8 cellular contexts compared by ENCODE assay signal in genomic region chr2:186848873-186849578, GRCh38. TPM values are rescaled to one million over a fixed set of nuclear protein-coding genes. Genes with fewer than 3 reads are reported as not detected.
DNase-seq lines count a peak whose midpoint lies in the region; ATAC-seq, FAIRE-seq and TF ChIP-seq lines count a peak whose summit lies in the region.

ZSWIM2 (minus strand) TSS chr2:186849170; CDS start chr2:186849130, 40 bp downstream.

- intact Hi-C loops in endothelial cell of umbilical vein (cut with micrococcal nuclease) = loop anchor here (2.0 to 10.0 kb wide), 2 partner anchors 154 to 344 kb away; partner anchors contain the start of gene FAM171B

- CTCF ChIA-PET in endothelial cell of umbilical vein (lab: Charles Lee) = interaction anchor here (0.6 to 1.3 kb wide), 2 partner anchors 13 to 14 kb away, joined by 3 to 5 read pairs; no protein-coding TSS in a partner anchor

- no peaks in the 10 kb centered on the region for H3K9me3 ChIP-seq in endothelial cell of umbilical vein (replicated peaks; ENCODE audit: control insufficient read depth, insufficient read depth, low read length)

- peak within 1 kb of the TSS; percentile 59 for H3K27ac Mint-ChIP-seq in stimulated activated naive B cell treated with anti-CD40 and anti-IgM and Interleukin-4, amounts not matched to agents 10 μg/mL and 1 μg/mL and 100 μg/mL, for 72 hours

- peak; percentile 81 to 84 for ATAC-seq in stimulated activated naive B cell treated with anti-CD40 and anti-IgM and Interleukin-4, amounts not matched to agents 10 μg/mL and 1 μg/mL and 100 μg/mL, for 72 hours (replicated peaks)

- no peak within 1 kb of the TSS for H3K27ac ChIP-seq in endothelial cell of umbilical vein (ENCODE audit: insufficient read depth, low read depth, low read length)

- peak in 1 of 2 donors; percentile 1 for TF ChIP-seq CTCF in endothelial cell of umbilical vein (IDR thresholded peaks at IDR 0.05; ENCODE audit: extremely low read depth in 1 of 2, insufficient read depth in 1 of 2, low read depth in 1 of 2, low read length in 2 of 2)

- peak within 1 kb of the TSS; percentile 84 for H2AFZ ChIP-seq in endothelial cell of umbilical vein (ENCODE audit: low read depth, low read length)

- peak within 1 kb of the TSS; percentile 50 for H3K4me2 ChIP-seq in endothelial cell of umbilical vein (ENCODE audit: insufficient read depth, low read length)

- peaks cover 16% of the 10 kb centered on the region for H3K4me1 ChIP-seq in endothelial cell of umbilical vein (ENCODE audit: control insufficient read depth, extremely low read depth, insufficient read depth, low read length)

- H3K4me1 Mint-ChIP-seq in stimulated activated naive B cell treated with anti-CD40 and anti-IgM and Interleukin-4, amounts not matched to agents 10 μg/mL and 1 μg/mL and 100 μg/mL, for 72 hours = peaks cover 7 to 13% of the 10 kb centered on the region in 2 donors

- H3K9me3 Mint-ChIP-seq in stimulated activated naive B cell treated with anti-CD40 and anti-IgM and Interleukin-4, amounts not matched to agents 10 μg/mL and 1 μg/mL and 100 μg/mL, for 72 hours = no peaks in the 10 kb centered on the region

- peak within 1 kb of the TSS; percentile 1 for H3K9ac ChIP-seq in endothelial cell of umbilical vein (replicated peaks; ENCODE audit: extremely low read depth, insufficient read depth, low read length)

- H3K79me2 ChIP-seq in endothelial cell of umbilical vein (ENCODE audit: control insufficient read depth, insufficient read depth, low read length) = no peaks in the 10 kb centered on the region

- H4K20me1 ChIP-seq in endothelial cell of umbilical vein (replicated peaks; ENCODE audit: control insufficient read depth, extremely low read depth, insufficient read depth, low read length) = no peaks in the 10 kb centered on the region

- H3K36me3 Mint-ChIP-seq in stimulated activated naive B cell treated with anti-CD40 and anti-IgM and Interleukin-4, amounts not matched to agents 10 μg/mL and 1 μg/mL and 100 μg/mL, for 72 hours = no peaks in the 10 kb centered on the region

- POLR2A ChIA-PET in endothelial cell of umbilical vein (lab: Charles Lee) = no interaction called here

- BruUV-seq in endothelial cell of umbilical vein (replicated peaks; lab: Mats Ljungman, UMichigan) = no TSS peak

- H3K27me3 ChIP-seq in endothelial cell of umbilical vein (ENCODE audit: control insufficient read depth in 2 of 2, insufficient read depth in 2 of 2, low read length in 2 of 2) = no peaks in the 10 kb centered on the region

- peak within 1 kb of the TSS; percentile 31 to 42 (median 41) for H3K4me3 ChIP-seq in endothelial cell of umbilical vein (replicated peaks in 1 of 3; ENCODE audit: insufficient read depth in 1 of 3, low read depth in 1 of 3, low read length in 3 of 3)

- H3K36me3 ChIP-seq in endothelial cell of umbilical vein (ENCODE audit: control insufficient read depth in 2 of 2, extremely low read depth in 1 of 2, insufficient read depth in 2 of 2, low read length in 2 of 2) = no peaks in the 10 kb centered on the region

- peak; percentile 87 for DNase-seq in DMS53 treated with DMSO at 0.1 percent for 48 hours (lab: John Stamatoyannopoulos, UW; ENCODE audit: unreplicated experiment)
- DNase-seq in H54 (ENCODE audit: insufficient read length, low spot score) = peak; percentile 32
- DNase-seq in NCI-H1105 treated with DMSO at 0.1 percent for 48 hours (lab: John Stamatoyannopoulos, UW) = peak; percentile 95
- DNase-seq in T1000 (lab: John Stamatoyannopoulos, UW) = peak; percentile 26
- DNase-seq in endothelial cell of umbilical vein (ENCODE audit: low read depth, low spot score) = peak; percentile 54
- DNase-seq in medulla oblongata (ENCODE audit: extremely low spot score) = peak; percentile 57
- DNase-seq in stimulated activated naive B cell treated with anti-CD40 and anti-IgM and Interleukin-4, amounts not matched to agents 10 μg/mL and 1 μg/mL and 100 μg/mL, for 72 hours = peak; percentile 1
- DNase-seq in UCSD-AML1 (lab: John Stamatoyannopoulos, UW; ENCODE audit: unreplicated experiment) = no peak

- peak within 1 kb of the TSS; percentile 62 to 71 for H3K4me3 Mint-ChIP-seq in stimulated activated naive B cell treated with anti-CD40 and anti-IgM and Interleukin-4, amounts not matched to agents 10 μg/mL and 1 μg/mL and 100 μg/mL, for 72 hours

- dilution Hi-C loops in endothelial cell of umbilical vein (cut with MboI; ENCODE audit: extremely low pct_ligation_motif_present, low sequenced_read_pairs) = no loop called here

- H3K9me1 ChIP-seq in endothelial cell of umbilical vein (replicated peaks; ENCODE audit: control insufficient read depth, extremely low read depth, insufficient read depth, low read length) = no peaks in the 10 kb centered on the region

- FAIRE-seq in H54 (lab: Jason Lieb, UNC) (peak; percentile 74), endothelial cell of umbilical vein (lab: Jason Lieb, UNC) (peak; percentile 44)

- peaks cover 18% of the 10 kb centered on the region in 2 donors for H3K27me3 Mint-ChIP-seq in stimulated activated naive B cell treated with anti-CD40 and anti-IgM and Interleukin-4, amounts not matched to agents 10 μg/mL and 1 μg/mL and 100 μg/mL, for 72 hours

- TF ChIP-seq POLR2A in H54 (IDR thresholded peaks at IDR 0.05; ENCODE audit: low read depth, low read length) = peak; percentile 69
- TF ChIP-seq POLR2A in endothelial cell of umbilical vein (IDR thresholded peaks at IDR 0.05; ENCODE audit: low read depth, low read length) = no peak

TF ChIP-seq in endothelial cell of umbilical vein, 7 proteins besides CTCF, POLR2A, EP300 and RAD21:
- TF ChIP-seq GATA2 (IDR thresholded peaks at IDR 0.05; ENCODE audit: insufficient read depth, insufficient read length, low read depth, low read length) (no peak), FOS (IDR thresholded peaks at IDR 0.05; ENCODE audit: borderline replicate concordance, insufficient read depth, low read length) (peak; percentile 27), EZH2 (IDR thresholded peaks at IDR 0.05; ENCODE audit: borderline replicate concordance, low read depth, low read length, severe bottlenecking) (no peak), POLR2AphosphoS5 (IDR thresholded peaks at IDR 0.05; ENCODE audit: insufficient read depth, low read depth, low read length) (no peak), JUN (IDR thresholded peaks at IDR 0.05; ENCODE audit: borderline replicate concordance, insufficient read depth, insufficient read length, low read depth) (no peak), MAX (IDR thresholded peaks at IDR 0.05; ENCODE audit: insufficient read depth, insufficient read length) (no peak), MYC (IDR thresholded peaks at IDR 0.05; ENCODE audit: low read depth, low read length) (no peak)
TF ChIP-seq in endothelial cell of umbilical vein: peak in this region for 1.

RNA-seq across cellular contexts. Expression of gene ZSWIM2, which starts in this region (rescaled TPM):
- not detected in 2 replicates for total RNA-seq in endothelial cell of umbilical vein
- polyA plus RNA-seq in endothelial cell of umbilical vein = not detected in 2 replicates
- not detected in 2 replicates for polyA plus RNA-seq in endothelial cell of umbilical vein (2011; cell fraction: cytosol; rRNA removed)
- polyA plus RNA-seq in endothelial cell of umbilical vein (2011; cell fraction: nucleus; rRNA removed) = not detected in 2 replicates
- polyA plus RNA-seq in endothelial cell of umbilical vein (2012) = not detected in 2 replicates
- polyA minus RNA-seq in endothelial cell of umbilical vein = not detected in 2 replicates
- not detected for polyA minus RNA-seq in endothelial cell of umbilical vein (2011; cell fraction: cytosol; rRNA and poly(A)+ RNA removed)
- not detected in 2 replicates for polyA minus RNA-seq in endothelial cell of umbilical vein (2011; cell fraction: nucleus; rRNA and poly(A)+ RNA removed)

Comparison
In these comparisons a context has a peak if more than half of its experiments do, and no peak if none do; other contexts are left out.
1. Peak in DNase-seq, H3K4me3 ChIP-seq, H3K9ac ChIP-seq and H3K4me2 ChIP-seq in endothelial cell of umbilical vein; RNA of the gene not detected or under 1 TPM.